ENCODE assay signal across 22 cellular contexts in the genomic region with DNA sequence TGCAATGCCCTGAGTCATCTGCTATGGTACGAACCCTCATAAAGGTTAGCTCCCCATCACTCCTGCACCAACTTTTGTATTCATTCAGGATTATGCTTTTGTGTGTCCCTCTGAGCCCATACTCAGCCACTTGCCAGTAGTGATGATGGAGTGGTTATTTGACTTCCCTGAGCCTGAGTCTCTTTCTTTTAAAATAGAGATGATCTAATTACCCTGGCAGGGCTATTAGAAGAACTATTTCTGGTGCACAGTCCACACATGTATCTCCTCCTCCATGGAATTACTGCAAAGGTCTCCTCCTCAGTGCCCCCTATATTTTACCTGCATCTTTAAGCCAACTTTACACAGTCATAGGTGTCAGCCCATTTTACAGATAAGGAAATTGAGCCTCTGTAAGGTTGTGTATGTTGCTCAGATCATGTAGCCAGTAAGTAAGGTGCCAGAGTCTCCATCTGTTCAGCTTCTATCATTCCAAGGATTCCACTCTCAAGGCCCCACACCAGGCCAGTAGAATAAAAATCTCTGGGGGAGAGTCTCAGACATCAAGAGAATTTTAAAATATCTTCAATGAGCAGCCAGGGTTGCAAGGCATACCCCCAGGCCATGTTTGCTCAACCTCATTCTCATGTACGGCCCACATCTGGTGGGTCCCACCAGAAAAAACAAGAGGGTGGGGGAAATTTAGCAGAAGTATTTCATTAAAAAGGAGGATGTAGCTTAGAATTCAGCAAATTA.
"Had no signal": no experiment of that assay in that cellular context is flagged by ENCODE, and none has a peak within 500 bp of the region (broad histone marks: within the 10 kb centered on the region; RNA-seq: fewer than 3 reads in every experiment).

No MANE protein-coding gene starts in this region.

- H3K27ac ChIP-seq: body of pancreas, cardiac muscle cell, esophagus muscularis mucosa, left lung, sigmoid colon, testis, uterus had no signal

- H3K27me3 ChIP-seq: body of pancreas, esophagus muscularis mucosa, left lung, sigmoid colon, testis, uterus had no signal

- H3K4me3 ChIP-seq: body of pancreas, cardiac muscle cell, esophagus muscularis mucosa, left lung, sigmoid colon, testis, uterus had no signal

- H3K9me3 ChIP-seq: body of pancreas, esophagus muscularis mucosa, left lung, sigmoid colon, testis, uterus had no signal

- DNase-seq: activated CD4-positive, alpha-beta T cell treated with anti-CD3 and anti-CD28 coated beads for 1 hour; activated CD4-positive, alpha-beta T cell treated with anti-CD3 and anti-CD28 coated beads, Interleukin-2, amount 50 U/mL, for 1 hour; activated CD8-positive, alpha-beta T cell treated with anti-CD3 and anti-CD28 coated beads, Interleukin-2, amount 10 ng/mL, durations not matched to agents 7 days and 5 days; activated gamma-delta T cell; activated naive CD4-positive, alpha-beta T cell treated with anti-CD3 and anti-CD28 coated beads, Interleukin-2, amount 50 U/mL, for 16 hours; activated naive CD8-positive, alpha-beta T cell treated with anti-CD3 and anti-CD28 coated beads, Interleukin-2, amount 50 U/mL, for 24 hours; anterior cingulate cortex; body of pancreas; effector memory CD4-positive, alpha-beta T cell; left lung; mammary epithelial cell; nucleus accumbens; posterior cingulate gyrus; sigmoid colon; stimulated activated CD4-positive, alpha-beta T cell treated with anti-CD3 and anti-CD28 coated beads, Interleukin-4, amount 100 ng/mL, for 1 hour; stimulated activated naive CD4-positive, alpha-beta T cell; T-helper 9 cell; testis; trophoblast cell; uterus had no signal

- H3K36me3 ChIP-seq: cardiac muscle cell, esophagus muscularis mucosa, left lung, sigmoid colon, uterus had no signal

- ATAC-seq: activated CD8-positive, alpha-beta T cell treated with anti-CD3 and anti-CD28 coated beads, Interleukin-2, amount 10 ng/mL, durations not matched to agents 7 days and 5 days; activated naive CD8-positive, alpha-beta T cell treated with anti-CD3 and anti-CD28 coated beads, Interleukin-2, amount 50 U/mL, for 24 hours; body of pancreas had no signal

- H3K4me1 ChIP-seq: body of pancreas, esophagus muscularis mucosa, sigmoid colon, testis, uterus had no signal
